Comparison of ENCODE assay signal across 29 cellular contexts in genomic region chr11:47308050-47308823, GRCh38. TPM values are rescaled to one million over a fixed set of nuclear protein-coding genes. Genes with fewer than 3 reads are reported as not detected.
"Had no signal": no experiment of that assay in that cellular context is flagged by ENCODE, and none has a peak within 500 bp of the region (broad histone marks: within the 10 kb centered on the region; RNA-seq: fewer than 3 reads in every experiment).

No MANE protein-coding gene starts in this region.

- H3K9me3 Mint-ChIP-seq: activated T-cell treated with anti-CD3 and anti-CD28 coated beads, Interleukin-2, amount 50 U/mL, for 72 hours; central memory CD8-positive, alpha-beta T cell had no signal

- H3K4me3 Mint-ChIP-seq: activated B cell treated with CpG ODN at 0.5 μM for 24 hours; activated T-cell treated with anti-CD3 and anti-CD28 coated beads, Interleukin-2, amount 50 U/mL, for 72 hours; central memory CD8-positive, alpha-beta T cell; naive thymus-derived CD4-positive, alpha-beta T cell had no signal

- DNase-seq: activated B cell treated with CpG ODN at 0.5 μM for 24 hours; activated CD4-positive, alpha-beta T cell treated with anti-CD3 and anti-CD28 coated beads for 4 hours; activated CD8-positive, alpha-beta memory T cell treated with anti-CD3 and anti-CD28 coated beads, Interleukin-2, amount 50 U/mL, for 4 hours; activated effector memory CD4-positive, alpha-beta T cell treated with anti-CD3 and anti-CD28 coated beads, Interleukin-2, amount 50 U/mL, for 16 hours; activated naive CD4-positive, alpha-beta T cell treated with anti-CD3 and anti-CD28 coated beads, Interleukin-2, amount 50 U/mL, for 16 hours; activated T-cell treated with anti-CD3 and anti-CD28 coated beads, Interleukin-2, amount 50 U/mL, for 72 hours; aorta; brain microvascular endothelial cell; heart left ventricle; kidney glomerular epithelial cell; mesenchymal stem cell; naive thymus-derived CD4-positive, alpha-beta T cell; sigmoid colon; spleen; stimulated activated CD8-positive, alpha-beta memory T cell treated with anti-CD3 and anti-CD28 coated beads, Interleukin-4, amount 100 ng/mL, for 48 hours; stimulated activated naive CD4-positive, alpha-beta T cell treated with Interleukin-2 at 50 U/mL for 16 hours; SW 1271; T-helper 2 cell; transverse colon; uterus had no signal

- H3K27me3 Mint-ChIP-seq: activated B cell treated with CpG ODN at 0.5 μM for 24 hours; central memory CD8-positive, alpha-beta T cell; naive thymus-derived CD4-positive, alpha-beta T cell had no signal

- H3K36me3 ChIP-seq: uterus had no signal

- H3K4me3 ChIP-seq: coronary artery, esophagus muscularis mucosa, gastroesophageal sphincter, heart left ventricle, pancreas, sigmoid colon, spleen, transverse colon, uterus had no signal

- H3K27ac ChIP-seq: brain microvascular endothelial cell, coronary artery, esophagus muscularis mucosa, gastroesophageal sphincter, neutrophil, pancreas, sigmoid colon, spleen, transverse colon, uterus had no signal

- H3K27ac Mint-ChIP-seq: activated B cell treated with CpG ODN at 0.5 μM for 24 hours; activated T-cell treated with anti-CD3 and anti-CD28 coated beads, Interleukin-2, amount 50 U/mL, for 72 hours had no signal

- H3K4me1 Mint-ChIP-seq: activated B cell treated with CpG ODN at 0.5 μM for 24 hours had no signal

- ATAC-seq: activated T-cell treated with anti-CD3 and anti-CD28 coated beads, Interleukin-2, amount 50 U/mL, for 72 hours; gastroesophageal sphincter; heart left ventricle; naive thymus-derived CD4-positive, alpha-beta T cell; pancreas had no signal

- H3K27me3 ChIP-seq: brain microvascular endothelial cell, esophagus muscularis mucosa, gastroesophageal sphincter, heart left ventricle, neutrophil, pancreas, sigmoid colon, spleen, transverse colon, uterus had no signal

- H3K4me1 ChIP-seq: gastroesophageal sphincter, pancreas, sigmoid colon, spleen, transverse colon, uterus had no signal

- H3K9me3 ChIP-seq: neutrophil, pancreas, sigmoid colon, transverse colon had no signal

RNA-seq across cellular contexts. Expression of gene MYBPC3, which starts 44.3 kb away (rescaled TPM):
- total RNA-seq: activated T-cell treated with anti-CD3 and anti-CD28 coated beads, Interleukin-2, amount 50 U/mL, for 72 hours; endothelial cell of umbilical vein; lower leg skin; mucosa of gallbladder; sigmoid colon; transverse colon had no signal
- polyA plus RNA-seq: endothelial cell of umbilical vein; naive thymus-derived CD4-positive, alpha-beta T cell had no signal
